Comparison of ENCODE assay signal across 1 cellular context in the genomic region with DNA sequence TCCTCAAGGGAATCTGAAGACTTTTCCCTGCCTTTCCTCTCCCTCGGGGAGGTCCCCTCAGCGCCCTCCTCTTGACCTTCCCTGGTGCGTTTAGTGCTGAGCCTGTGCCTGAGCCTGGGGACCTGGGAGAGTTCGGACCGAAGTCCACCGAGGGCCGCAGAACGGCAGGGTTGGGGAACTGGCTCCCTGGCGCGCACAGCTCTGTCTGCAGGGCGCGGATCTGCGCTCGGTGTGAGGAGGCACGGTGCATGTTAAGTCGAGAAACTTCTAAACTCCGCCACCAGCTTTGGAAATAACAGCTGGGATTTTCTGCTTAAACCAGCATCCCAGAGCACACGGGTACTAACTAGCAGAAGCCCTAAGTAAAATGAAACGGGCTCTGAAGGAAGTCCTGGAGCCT.
TF ChIP-seq lines count a peak whose summit lies in the region.

No MANE protein-coding gene starts in this region.

TF ChIP-seq in H1, 55 proteins besides CTCF, POLR2A, EP300 and RAD21 (continued from another document):
- TF ChIP-seq, protein P1, sequence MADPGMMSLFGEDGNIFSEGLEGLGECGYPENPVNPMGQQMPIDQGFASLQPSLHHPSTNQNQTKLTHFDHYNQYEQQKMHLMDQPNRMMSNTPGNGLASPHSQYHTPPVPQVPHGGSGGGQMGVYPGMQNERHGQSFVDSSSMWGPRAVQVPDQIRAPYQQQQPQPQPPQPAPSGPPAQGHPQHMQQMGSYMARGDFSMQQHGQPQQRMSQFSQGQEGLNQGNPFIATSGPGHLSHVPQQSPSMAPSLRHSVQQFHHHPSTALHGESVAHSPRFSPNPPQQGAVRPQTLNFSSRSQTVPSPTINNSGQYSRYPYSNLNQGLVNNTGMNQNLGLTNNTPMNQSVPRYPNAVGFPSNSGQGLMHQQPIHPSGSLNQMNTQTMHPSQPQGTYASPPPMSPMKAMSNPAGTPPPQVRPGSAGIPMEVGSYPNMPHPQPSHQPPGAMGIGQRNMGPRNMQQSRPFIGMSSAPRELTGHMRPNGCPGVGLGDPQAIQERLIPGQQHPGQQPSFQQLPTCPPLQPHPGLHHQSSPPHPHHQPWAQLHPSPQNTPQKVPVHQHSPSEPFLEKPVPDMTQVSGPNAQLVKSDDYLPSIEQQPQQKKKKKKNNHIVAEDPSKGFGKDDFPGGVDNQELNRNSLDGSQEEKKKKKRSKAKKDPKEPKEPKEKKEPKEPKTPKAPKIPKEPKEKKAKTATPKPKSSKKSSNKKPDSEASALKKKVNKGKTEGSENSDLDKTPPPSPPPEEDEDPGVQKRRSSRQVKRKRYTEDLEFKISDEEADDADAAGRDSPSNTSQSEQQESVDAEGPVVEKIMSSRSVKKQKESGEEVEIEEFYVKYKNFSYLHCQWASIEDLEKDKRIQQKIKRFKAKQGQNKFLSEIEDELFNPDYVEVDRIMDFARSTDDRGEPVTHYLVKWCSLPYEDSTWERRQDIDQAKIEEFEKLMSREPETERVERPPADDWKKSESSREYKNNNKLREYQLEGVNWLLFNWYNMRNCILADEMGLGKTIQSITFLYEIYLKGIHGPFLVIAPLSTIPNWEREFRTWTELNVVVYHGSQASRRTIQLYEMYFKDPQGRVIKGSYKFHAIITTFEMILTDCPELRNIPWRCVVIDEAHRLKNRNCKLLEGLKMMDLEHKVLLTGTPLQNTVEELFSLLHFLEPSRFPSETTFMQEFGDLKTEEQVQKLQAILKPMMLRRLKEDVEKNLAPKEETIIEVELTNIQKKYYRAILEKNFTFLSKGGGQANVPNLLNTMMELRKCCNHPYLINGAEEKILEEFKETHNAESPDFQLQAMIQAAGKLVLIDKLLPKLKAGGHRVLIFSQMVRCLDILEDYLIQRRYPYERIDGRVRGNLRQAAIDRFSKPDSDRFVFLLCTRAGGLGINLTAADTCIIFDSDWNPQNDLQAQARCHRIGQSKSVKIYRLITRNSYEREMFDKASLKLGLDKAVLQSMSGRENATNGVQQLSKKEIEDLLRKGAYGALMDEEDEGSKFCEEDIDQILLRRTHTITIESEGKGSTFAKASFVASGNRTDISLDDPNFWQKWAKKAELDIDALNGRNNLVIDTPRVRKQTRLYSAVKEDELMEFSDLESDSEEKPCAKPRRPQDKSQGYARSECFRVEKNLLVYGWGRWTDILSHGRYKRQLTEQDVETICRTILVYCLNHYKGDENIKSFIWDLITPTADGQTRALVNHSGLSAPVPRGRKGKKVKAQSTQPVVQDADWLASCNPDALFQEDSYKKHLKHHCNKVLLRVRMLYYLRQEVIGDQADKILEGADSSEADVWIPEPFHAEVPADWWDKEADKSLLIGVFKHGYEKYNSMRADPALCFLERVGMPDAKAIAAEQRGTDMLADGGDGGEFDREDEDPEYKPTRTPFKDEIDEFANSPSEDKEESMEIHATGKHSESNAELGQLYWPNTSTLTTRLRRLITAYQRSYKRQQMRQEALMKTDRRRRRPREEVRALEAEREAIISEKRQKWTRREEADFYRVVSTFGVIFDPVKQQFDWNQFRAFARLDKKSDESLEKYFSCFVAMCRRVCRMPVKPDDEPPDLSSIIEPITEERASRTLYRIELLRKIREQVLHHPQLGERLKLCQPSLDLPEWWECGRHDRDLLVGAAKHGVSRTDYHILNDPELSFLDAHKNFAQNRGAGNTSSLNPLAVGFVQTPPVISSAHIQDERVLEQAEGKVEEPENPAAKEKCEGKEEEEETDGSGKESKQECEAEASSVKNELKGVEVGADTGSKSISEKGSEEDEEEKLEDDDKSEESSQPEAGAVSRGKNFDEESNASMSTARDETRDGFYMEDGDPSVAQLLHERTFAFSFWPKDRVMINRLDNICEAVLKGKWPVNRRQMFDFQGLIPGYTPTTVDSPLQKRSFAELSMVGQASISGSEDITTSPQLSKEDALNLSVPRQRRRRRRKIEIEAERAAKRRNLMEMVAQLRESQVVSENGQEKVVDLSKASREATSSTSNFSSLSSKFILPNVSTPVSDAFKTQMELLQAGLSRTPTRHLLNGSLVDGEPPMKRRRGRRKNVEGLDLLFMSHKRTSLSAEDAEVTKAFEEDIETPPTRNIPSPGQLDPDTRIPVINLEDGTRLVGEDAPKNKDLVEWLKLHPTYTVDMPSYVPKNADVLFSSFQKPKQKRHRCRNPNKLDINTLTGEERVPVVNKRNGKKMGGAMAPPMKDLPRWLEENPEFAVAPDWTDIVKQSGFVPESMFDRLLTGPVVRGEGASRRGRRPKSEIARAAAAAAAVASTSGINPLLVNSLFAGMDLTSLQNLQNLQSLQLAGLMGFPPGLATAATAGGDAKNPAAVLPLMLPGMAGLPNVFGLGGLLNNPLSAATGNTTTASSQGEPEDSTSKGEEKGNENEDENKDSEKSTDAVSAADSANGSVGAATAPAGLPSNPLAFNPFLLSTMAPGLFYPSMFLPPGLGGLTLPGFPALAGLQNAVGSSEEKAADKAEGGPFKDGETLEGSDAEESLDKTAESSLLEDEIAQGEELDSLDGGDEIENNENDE (IDR thresholded peaks at IDR 0.05; ENCODE audit: insufficient replicate concordance, low read length): no peak
- TF ChIP-seq HDAC2 (IDR thresholded peaks at IDR 0.05; ENCODE audit: borderline replicate concordance in 1 of 2, low read depth in 2 of 2, low read length in 2 of 2) (no peak), TCF12 (IDR thresholded peaks at IDR 0.05; ENCODE audit: low read depth, low read length) (no peak), ZNF274 (IDR thresholded peaks at IDR 0.05; ENCODE audit: borderline replicate concordance, extremely low read depth, low read length) (no peak), CBX5 (IDR thresholded peaks at IDR 0.05; ENCODE audit: low read depth, low read length) (no peak), PHF8 (conservative IDR thresholded peaks at IDR 0.05; ENCODE audit: low read depth, low read length) (no peak), FOSL1 (IDR thresholded peaks at IDR 0.05; ENCODE audit: insufficient read depth, low read depth, low read length) (no peak), SP1 (IDR thresholded peaks at IDR 0.05; ENCODE audit: low read depth, low read length) (no peak), BCL11A (IDR thresholded peaks at IDR 0.05; ENCODE audit: low read depth in 2 of 2, low read length in 2 of 2) (no peak), NANOG (IDR thresholded peaks at IDR 0.05; ENCODE audit: insufficient read depth, low read depth, low read length, poor library complexity, severe bottlenecking) (no peak)
